ENCODE assay signal across 20 cellular contexts in genomic region chr11:70341881-70342429, GRCh38. TPM values are rescaled to one million over a fixed set of nuclear protein-coding genes. Genes with fewer than 3 reads are reported as not detected.
DNase-seq lines count a peak whose midpoint lies in the region; ATAC-seq, FAIRE-seq and TF ChIP-seq lines count a peak whose summit lies in the region.
"Had no signal": no experiment of that assay in that cellular context is flagged by ENCODE, and none has a peak within 500 bp of the region (broad histone marks: within the 10 kb centered on the region; RNA-seq: fewer than 3 reads in every experiment).

No MANE protein-coding gene starts in this region.

- H3K79me2 ChIP-seq in MM.1S (ENCODE audit: low read length) = no peaks in the 10 kb centered on the region

- no peak overlapping the region for H3K4me3 Mint-ChIP-seq in brain
- H3K4me3 Mint-ChIP-seq in stimulated activated naive B cell treated with anti-CD40 and anti-IgM and Interleukin-4, amounts not matched to agents 10 μg/mL and 1 μg/mL and 100 μg/mL, for 72 hours = no peak overlapping the region
- H3K4me3 Mint-ChIP-seq: B cell had no signal

- H3K27me3 Mint-ChIP-seq in brain = no peaks in the 10 kb centered on the region
- H3K27me3 Mint-ChIP-seq in stimulated activated naive B cell treated with anti-CD40 and anti-IgM and Interleukin-4, amounts not matched to agents 10 μg/mL and 1 μg/mL and 100 μg/mL, for 72 hours = no peaks in the 10 kb centered on the region
- H3K27me3 Mint-ChIP-seq: B cell had no signal

- no peak overlapping the region for H3K4ac ChIP-seq in mesenchymal stem cell (ENCODE audit: low read depth in 1 of 2, low read length in 2 of 2)

- TF ChIP-seq CTCF in brain (conservative IDR thresholded peaks at IDR 0.05) (no peak), MM.1S (IDR thresholded peaks at IDR 0.05; ENCODE audit: low read length) (no peak)

- no peaks in the 10 kb centered on the region for H3K9me2 ChIP-seq in MM.1S (replicated peaks; ENCODE audit: insufficient read depth, low read length)

- H3K23ac ChIP-seq in mesenchymal stem cell (ENCODE audit: low read length in 2 of 2) = no peak overlapping the region

- no peak overlapping the region for H3K9ac ChIP-seq in mesenchymal stem cell (ENCODE audit: low read length)
- no peak overlapping the region for H3K9ac ChIP-seq in MM.1S (ENCODE audit: low read length)

- H2AK5ac ChIP-seq in mesenchymal stem cell (ENCODE audit: low read length, severe bottlenecking) = peak overlapping the region; percentile 43

- no peaks in the 10 kb centered on the region; the same call in 1 of the 2 replicates for H4K20me1 ChIP-seq in MM.1S (ENCODE audit: insufficient read depth, low read length)

- H4K91ac ChIP-seq in mesenchymal stem cell (ENCODE audit: low read length) = no peak overlapping the region

- H3K79me1 ChIP-seq in mesenchymal stem cell (replicated peaks; ENCODE audit: low read length, poor library complexity, severe bottlenecking) = peaks cover 21% of the 10 kb centered on the region

- H3K9me3 ChIP-seq in mesenchymal stem cell (ENCODE audit: control insufficient read depth, low read length) (no peaks in the 10 kb centered on the region), MM.1S (replicated peaks; ENCODE audit: insufficient read depth, low read length) (no peaks in the 10 kb centered on the region)
- H3K9me3 ChIP-seq: SJSA1 had no signal

- H3K36me3 ChIP-seq in mesenchymal stem cell (ENCODE audit: control insufficient read depth in 1 of 2, insufficient read depth in 2 of 2, low read depth in 1 of 2, low read length in 2 of 2) (peaks cover 54 to 88% of the 10 kb centered on the region in 2 experiments), MM.1S (replicated peaks; ENCODE audit: insufficient read depth, low read length) (no peaks in the 10 kb centered on the region; the same call in none of the 2 replicates)

- H3K4me3 ChIP-seq in mesenchymal stem cell (ENCODE audit: insufficient read depth in 1 of 2, low read depth in 1 of 2, low read length in 2 of 2) (no peak overlapping the region), MM.1S (ENCODE audit: low read length) (no peak overlapping the region)
- H3K4me3 ChIP-seq: PC-9, SJSA1 had no signal

- H4K8ac ChIP-seq in mesenchymal stem cell (ENCODE audit: low read length) = no peak overlapping the region

- no peak overlapping the region for H3K4me2 ChIP-seq in mesenchymal stem cell (ENCODE audit: low read length, poor library complexity, severe bottlenecking)
- no peak overlapping the region for H3K4me2 ChIP-seq in MM.1S (ENCODE audit: low read depth, low read length)
- H3K4me2 ChIP-seq: PC-9 had no signal

- no peak overlapping the region for H3K14ac ChIP-seq in mesenchymal stem cell (ENCODE audit: low read length in 2 of 2)

- no peak overlapping the region for H2BK12ac ChIP-seq in mesenchymal stem cell (ENCODE audit: low read length in 2 of 2)

- H3K27ac Mint-ChIP-seq in activated naive CD4-positive, alpha-beta T cell treated with anti-CD3 and anti-CD28 coated beads, Interleukin-2, amount 50 U/mL, for 72 hours = peak overlapping the region; percentile 8 to 50
- peak overlapping the region in 3 of 5 experiments; percentile 1 to 27 (median 21) for H3K27ac Mint-ChIP-seq in brain
- H3K27ac Mint-ChIP-seq in stimulated activated naive B cell treated with anti-CD40 and anti-IgM and Interleukin-4, amounts not matched to agents 10 μg/mL and 1 μg/mL and 100 μg/mL, for 72 hours = peak overlapping the region; percentile 14
- H3K27ac Mint-ChIP-seq: B cell had no signal

- H2BK120ac ChIP-seq in mesenchymal stem cell (ENCODE audit: low read depth, low read length) = no peak overlapping the region

- H2BK15ac ChIP-seq in mesenchymal stem cell (ENCODE audit: low read depth, poor library complexity, severe bottlenecking) = no peak overlapping the region

- FAIRE-seq in urothelium cell line (lab: Jason Lieb, UNC) = no peak
- FAIRE-seq: G401.6 had no signal

- no peak overlapping the region for H3K27ac ChIP-seq in mesenchymal stem cell (ENCODE audit: low read length, poor library complexity, severe bottlenecking)
- no peak overlapping the region for H3K27ac ChIP-seq in MM.1S (ENCODE audit: low read length)
- H3K27ac ChIP-seq: PC-9, SJSA1 had no signal

- no peak overlapping the region for H2BK5ac ChIP-seq in mesenchymal stem cell (ENCODE audit: low read depth, low read length, poor library complexity, severe bottlenecking)

- no peak for DNase-seq in activated naive CD4-positive, alpha-beta T cell treated with anti-CD3 and anti-CD28 coated beads, Interleukin-2, amount 50 U/mL, for 72 hours (ENCODE audit: low spot score in 2 of 2)
- DNase-seq in activated naive CD4-positive, alpha-beta T cell (lab: John Stamatoyannopoulos, UW) = no peak
- DNase-seq in mesenchymal stem cell (no peak), MM.1S (no peak), urothelium cell line (ENCODE audit: low spot score) (no peak)
- no peak for DNase-seq in stimulated activated naive B cell treated with anti-CD40 and anti-IgM and Interleukin-4, amounts not matched to agents 10 μg/mL and 1 μg/mL and 100 μg/mL, for 72 hours
- DNase-seq: DMS 273 treated with DMSO at 0.1 percent for 48 hours, DND-41, KBM-7, NCI-H1417 treated with DMSO at 0.1 percent for 48 hours, NCI-H187 treated with DMSO at 0.1 percent for 48 hours, NCI-H226, NCI-H524 treated with DMSO at 0.1 percent for 48 hours, PC-9 had no signal

- H3K4me1 ChIP-seq in mesenchymal stem cell (ENCODE audit: control insufficient read depth, insufficient read depth, low read depth, low read length) (peaks cover 18% of the 10 kb centered on the region), MM.1S (ENCODE audit: low read length) (no peaks in the 10 kb centered on the region)
- H3K4me1 ChIP-seq: SJSA1 had no signal

- H3K27me3 ChIP-seq in mesenchymal stem cell (ENCODE audit: control insufficient read depth in 1 of 2, insufficient read depth in 1 of 2, low read length in 2 of 2) = no peaks in the 10 kb centered on the region
- no peaks in the 10 kb centered on the region for H3K27me3 ChIP-seq in MM.1S (replicated peaks; ENCODE audit: insufficient read depth, low read length)
- H3K27me3 ChIP-seq: SJSA1 had no signal

- WGBS in mesenchymal stem cell = 94% methylated on average over 15 of the region's 15 CpGs

- H3K18ac ChIP-seq in mesenchymal stem cell (ENCODE audit: low read depth in 1 of 2, low read length in 2 of 2) = no peak overlapping the region

- H2AFZ ChIP-seq in mesenchymal stem cell (ENCODE audit: low read depth, low read length) (no peak overlapping the region), MM.1S (ENCODE audit: low read length) (no peak overlapping the region)
- H2AFZ ChIP-seq: PC-9 had no signal

- H3F3A ChIP-seq in MM.1S (ENCODE audit: insufficient read depth, low read length) = no peaks in the 10 kb centered on the region

- peaks cover 9 to 13% of the 10 kb centered on the region in 2 donors for H3K36me3 Mint-ChIP-seq in activated naive CD4-positive, alpha-beta T cell treated with anti-CD3 and anti-CD28 coated beads, Interleukin-2, amount 50 U/mL, for 72 hours
- peaks cover 65% of the 10 kb centered on the region for H3K36me3 Mint-ChIP-seq in brain
- peaks cover 55 to 57% of the 10 kb centered on the region in 2 donors for H3K36me3 Mint-ChIP-seq in stimulated activated naive B cell treated with anti-CD40 and anti-IgM and Interleukin-4, amounts not matched to agents 10 μg/mL and 1 μg/mL and 100 μg/mL, for 72 hours

- H3K4me1 Mint-ChIP-seq in brain = no peaks in the 10 kb centered on the region
- no peaks in the 10 kb centered on the region for H3K4me1 Mint-ChIP-seq in stimulated activated naive B cell treated with anti-CD40 and anti-IgM and Interleukin-4, amounts not matched to agents 10 μg/mL and 1 μg/mL and 100 μg/mL, for 72 hours
- H3K4me1 Mint-ChIP-seq: B cell had no signal

- H3K9me3 Mint-ChIP-seq in activated naive CD4-positive, alpha-beta T cell treated with anti-CD3 and anti-CD28 coated beads, Interleukin-2, amount 50 U/mL, for 72 hours = no peaks in the 10 kb centered on the region
- no peaks in the 10 kb centered on the region for H3K9me3 Mint-ChIP-seq in brain
- H3K9me3 Mint-ChIP-seq in stimulated activated naive B cell treated with anti-CD40 and anti-IgM and Interleukin-4, amounts not matched to agents 10 μg/mL and 1 μg/mL and 100 μg/mL, for 72 hours = no peaks in the 10 kb centered on the region

- no peak for ATAC-seq in activated naive CD4-positive, alpha-beta T cell treated with anti-CD3 and anti-CD28 coated beads, Interleukin-2, amount 50 U/mL, for 72 hours
- ATAC-seq in stimulated activated naive B cell treated with anti-CD40 and anti-IgM and Interleukin-4, amounts not matched to agents 10 μg/mL and 1 μg/mL and 100 μg/mL, for 72 hours (replicated peaks) = no peak
- ATAC-seq in HG02678 (IDR thresholded peaks at IDR 0.05; ENCODE audit: unreplicated experiment) = no peak
- ATAC-seq: HCT116 had no signal

RNA-seq across cellular contexts. Expression of gene CTTN, which starts 56.4 kb away (rescaled TPM):
- 10 to 100 TPM in 1 of 2 donors, 1 to 10 TPM in 1; 9.7 to 45.1 TPM for total RNA-seq in activated naive CD4-positive, alpha-beta T cell treated with anti-CD3 and anti-CD28 coated beads, Interleukin-2, amount 50 U/mL, for 72 hours
- polyA plus RNA-seq in brain (ENCODE audit: insufficient read depth, low read depth, low replicate concordance) = 57.5 TPM
- 258 TPM for polyA plus RNA-seq in mesenchymal stem cell (2013, experiment 1 of 2)
- polyA plus RNA-seq in mesenchymal stem cell (2013, experiment 2 of 2) = 243 TPM
- total RNA-seq: B cell had no signal
